In genomic region chr1:8026976-8027747, GRCh38 we compare ENCODE assay signal across 8 cellular contexts. TPM values are rescaled to one million over a fixed set of nuclear protein-coding genes. Genes with fewer than 3 reads are reported as not detected.
DNase-seq lines count a peak whose midpoint lies in the region; ATAC-seq and TF ChIP-seq lines count a peak whose summit lies in the region.

No MANE protein-coding gene starts in this region.

- no peaks in the 10 kb centered on the region for H3K36me3 ChIP-seq in mesendoderm (ENCODE audit: control insufficient read depth, insufficient read depth, low read length)
- no peaks in the 10 kb centered on the region for H3K36me3 ChIP-seq in MM.1S (replicated peaks; ENCODE audit: insufficient read depth, low read length)

- no peaks in the 10 kb centered on the region for H3K9me3 Mint-ChIP-seq in activated T-cell treated with anti-CD3 and anti-CD28 coated beads, Interleukin-2, amount 50 U/mL, for 4 hours

- H3K4me2 ChIP-seq in mesendoderm (ENCODE audit: low read length) (peak overlapping the region; percentile 83), MM.1S (ENCODE audit: low read depth, low read length) (no peak overlapping the region)

- no peaks in the 10 kb centered on the region for H3K9me2 ChIP-seq in MM.1S (replicated peaks; ENCODE audit: insufficient read depth, low read length)

- H3K79me1 ChIP-seq in mesendoderm (ENCODE audit: low read length), result no peaks in the 10 kb centered on the region

- H3K27me3 Mint-ChIP-seq in activated T-cell treated with anti-CD3 and anti-CD28 coated beads, Interleukin-2, amount 50 U/mL, for 4 hours (ENCODE audit: low read depth), result peaks cover 16% of the 10 kb centered on the region

- H3K27me3 ChIP-seq in mesendoderm (ENCODE audit: insufficient read depth, low read length, poor library complexity) (no peaks in the 10 kb centered on the region), MM.1S (replicated peaks; ENCODE audit: insufficient read depth, low read length) (peaks cover 20% of the 10 kb centered on the region)

- H3K36me3 Mint-ChIP-seq in activated T-cell treated with anti-CD3 and anti-CD28 coated beads, Interleukin-2, amount 50 U/mL, for 4 hours (ENCODE audit: insufficient read depth), result no peaks in the 10 kb centered on the region

- H4K5ac ChIP-seq in mesendoderm (ENCODE audit: low read length), result no peak overlapping the region

- H3K27ac ChIP-seq in cingulate gyrus (ENCODE audit: low read depth, low read length) (peak overlapping the region; percentile 93), mesendoderm (ENCODE audit: low read depth, low read length) (no peak overlapping the region), MM.1S (ENCODE audit: low read length) (no peak overlapping the region)

- H3K56ac ChIP-seq in mesendoderm (ENCODE audit: low read length), result peak overlapping the region; percentile 99

- peaks cover 9% of the 10 kb centered on the region for H3K4me1 Mint-ChIP-seq in activated T-cell treated with anti-CD3 and anti-CD28 coated beads, Interleukin-2, amount 50 U/mL, for 4 hours (ENCODE audit: low read depth)

- H3K23ac ChIP-seq in mesendoderm (ENCODE audit: low read length), result peak overlapping the region; percentile 96

- TF ChIP-seq CTCF in MM.1S (IDR thresholded peaks at IDR 0.05; ENCODE audit: low read length), result no peak

- no peak overlapping the region for H2BK120ac ChIP-seq in mesendoderm (ENCODE audit: low read depth, low read length)

- H3F3A ChIP-seq in MM.1S (ENCODE audit: insufficient read depth, low read length), result no peaks in the 10 kb centered on the region

- no peak overlapping the region for H3K18ac ChIP-seq in mesendoderm (ENCODE audit: low read length)

- no peak overlapping the region for H2BK15ac ChIP-seq in mesendoderm (replicated peaks; ENCODE audit: low read depth)

- H3K4me1 ChIP-seq in mesendoderm (ENCODE audit: control insufficient read depth, low read depth, low read length), result peaks cover 8% of the 10 kb centered on the region
- H3K4me1 ChIP-seq in MM.1S (ENCODE audit: low read length), result no peaks in the 10 kb centered on the region

- peak overlapping the region; percentile 99 for H2AK5ac ChIP-seq in mesendoderm (ENCODE audit: low read length)

- H3K9me3 ChIP-seq in MM.1S (replicated peaks; ENCODE audit: insufficient read depth, low read length), result no peaks in the 10 kb centered on the region

- H3K79me2 ChIP-seq in mesendoderm (ENCODE audit: control insufficient read depth, insufficient read depth, low read length), result peaks cover 36% of the 10 kb centered on the region
- no peaks in the 10 kb centered on the region for H3K79me2 ChIP-seq in MM.1S (ENCODE audit: low read length)

- DNase-seq in activated T-cell treated with anti-CD3 and anti-CD28 coated beads, Interleukin-2, amount 50 U/mL, for 4 hours, result no peak
- DNase-seq in activated T-cell treated with anti-CD3 and anti-CD28 coated beads, Interleukin-2, amount 50 U/mL, for 48 hours, result no peak
- DNase-seq in mesendoderm (no peak), ureter (ENCODE audit: low spot score) (peak; percentile 72), MM.1S (no peak), amygdala (lab: John Stamatoyannopoulos, UW) (no peak)

- no peak overlapping the region for H4K8ac ChIP-seq in mesendoderm (ENCODE audit: low read depth, low read length)

- no CpG with 5 or more reads among the region's 25 CpGs for WGBS in mesendoderm (ENCODE audit: extremely low coverage, insufficient coverage, low lambda C conversion rate)

- H3K9ac ChIP-seq in mesendoderm (ENCODE audit: low read length) (peak overlapping the region; percentile 82), MM.1S (ENCODE audit: low read length) (no peak overlapping the region)

- H3K4me3 ChIP-seq in mesendoderm (ENCODE audit: low read length), result no peak overlapping the region
- no peak overlapping the region for H3K4me3 ChIP-seq in MM.1S (ENCODE audit: low read length)

- no peak overlapping the region for H2AFZ ChIP-seq in MM.1S (ENCODE audit: low read length)

- no peaks in the 10 kb centered on the region for H4K20me1 ChIP-seq in MM.1S (ENCODE audit: insufficient read depth, low read length)

- no peak for ATAC-seq in activated T-cell treated with anti-CD3 and anti-CD28 coated beads, Interleukin-2, amount 50 U/mL, for 4 hours
- no peak for ATAC-seq in HG03196 (IDR thresholded peaks at IDR 0.05; ENCODE audit: unreplicated experiment)

- peak overlapping the region; percentile 64 for H3K4me3 Mint-ChIP-seq in activated T-cell treated with anti-CD3 and anti-CD28 coated beads, Interleukin-2, amount 50 U/mL, for 4 hours

- no peak overlapping the region for H3K4ac ChIP-seq in mesendoderm (ENCODE audit: low read depth, low read length)

- peak overlapping the region; percentile 88 for H2BK5ac ChIP-seq in mesendoderm (ENCODE audit: low read length)

RNA-seq across cellular contexts. Expression of gene ERRFI1, which starts 1.1 kb away (rescaled TPM):
- 1 to 10 TPM; 2.9 to 4.6 (median 3.3) TPM for total RNA-seq in activated T-cell treated with anti-CD3 and anti-CD28 coated beads, Interleukin-2, amount 50 U/mL, for 4 hours
- polyA plus RNA-seq in mesendoderm (2013, experiment 1 of 2), result 16.0 TPM
- 17.5 TPM for polyA plus RNA-seq in mesendoderm (2013, experiment 2 of 2)
- total RNA-seq in ureter, result 62.3 TPM

Comparison
In these comparisons a context has a peak if more than half of its experiments do, and no peak if none do; other contexts are left out.
1. RNA of gene ERRFI1, which starts 1.1 kb away (total RNA-seq): 62.3 TPM in ureter (single experiment); 2.9 to 4.6 TPM in activated T-cell treated with anti-CD3 and anti-CD28 coated beads, Interleukin-2, amount 50 U/mL, for 4 hours; every median in the first group is over 10 times any median in the second.